In genomic region chr16:87391324-87391949, GRCh38 we compare ENCODE assay signal across 8 cellular contexts. TPM values are rescaled to one million over a fixed set of nuclear protein-coding genes. Genes with fewer than 3 reads are reported as not detected.
DNase-seq lines count a peak whose midpoint lies in the region; ATAC-seq and TF ChIP-seq lines count a peak whose summit lies in the region.

No MANE protein-coding gene starts in this region.

- H2BK15ac ChIP-seq in mesenchymal stem cell (ENCODE audit: low read depth, poor library complexity, severe bottlenecking), result peak overlapping the region; percentile 94

- peak overlapping the region; percentile 99 for H3K27ac Mint-ChIP-seq in dendritic cell treated with granulocyte-macrophage colony-stimulating factor and Interleukin-4, amounts not matched to agents 40 ng/mL and 50 ng/mL, for 4 days

- peak overlapping the region; percentile 99 for H4K91ac ChIP-seq in mesenchymal stem cell (ENCODE audit: low read length)

- intact Hi-C loops in dendritic cell treated with granulocyte-macrophage colony-stimulating factor and Interleukin-4, amounts not matched to agents 40 ng/mL and 50 ng/mL, for 4 days (cut with micrococcal nuclease), result loop anchor here (5.0 kb wide), 1 partner anchor 74 kb away; the partner anchor contains the start of gene C16orf95
- intact Hi-C loops in upper lobe of right lung (cut with DNase I), result no loop called here

- H3K4me3 ChIP-seq in ACC112 (ENCODE audit: low read depth, low read length), result peak overlapping the region; percentile 93
- peak overlapping the region; percentile 68 for H3K4me3 ChIP-seq in NT2/D1 (ENCODE audit: insufficient read length, low read depth)
- H3K4me3 ChIP-seq in mesenchymal stem cell (ENCODE audit: insufficient read depth in 1 of 2, low read depth in 1 of 2, low read length in 2 of 2), result peak overlapping the region; percentile 71 to 94
- peak overlapping the region; percentile 73 for H3K4me3 ChIP-seq in upper lobe of right lung

- H3K9me3 ChIP-seq in NT2/D1 (ENCODE audit: insufficient read depth, low read length) (no peaks in the 10 kb centered on the region), mesenchymal stem cell (ENCODE audit: control insufficient read depth, low read length) (no peaks in the 10 kb centered on the region), upper lobe of right lung (no peaks in the 10 kb centered on the region)

- H3K36me3 ChIP-seq in ACC112 (ENCODE audit: insufficient read depth, low read length) (no peaks in the 10 kb centered on the region; the same call in 1 of the 2 replicates), NT2/D1 (ENCODE audit: insufficient read depth, insufficient read length, low read length) (peaks cover 11% of the 10 kb centered on the region), mesenchymal stem cell (ENCODE audit: control insufficient read depth in 1 of 2, insufficient read depth in 2 of 2, low read depth in 1 of 2, low read length in 2 of 2) (peaks cover 0 to 1% of the 10 kb centered on the region in 2 experiments), upper lobe of right lung (no peaks in the 10 kb centered on the region)

- H3K4ac ChIP-seq in mesenchymal stem cell (ENCODE audit: low read depth in 1 of 2, low read length in 2 of 2), result peak overlapping the region; percentile 99 to 100

- peak overlapping the region; percentile 41 for H2AK5ac ChIP-seq in mesenchymal stem cell (ENCODE audit: low read length, severe bottlenecking)

- H3K4me2 ChIP-seq in mesenchymal stem cell (ENCODE audit: low read length, poor library complexity, severe bottlenecking), result peak overlapping the region; percentile 71

- H3K14ac ChIP-seq in mesenchymal stem cell (ENCODE audit: low read length in 2 of 2), result peak overlapping the region in 1 of 2 experiments; percentile 99

- ATAC-seq in GM19023 (IDR thresholded peaks at IDR 0.05; ENCODE audit: unreplicated experiment), result peak; percentile 13
- ATAC-seq in upper lobe of right lung, result peak; percentile 59

- H3K23ac ChIP-seq in mesenchymal stem cell (ENCODE audit: low read length in 2 of 2), result peak overlapping the region; percentile 49 to 97

- H3K27ac ChIP-seq in ACC112 (ENCODE audit: low read depth, low read length) (peak overlapping the region; percentile 88), mesenchymal stem cell (ENCODE audit: low read length, poor library complexity, severe bottlenecking) (no peak overlapping the region), upper lobe of right lung (peak overlapping the region; percentile 99)

- peak overlapping the region; percentile 98 for H2BK120ac ChIP-seq in mesenchymal stem cell (ENCODE audit: low read depth, low read length)

- H2BK12ac ChIP-seq in mesenchymal stem cell (ENCODE audit: low read length in 2 of 2), result peak overlapping the region; percentile 57 to 71

- peak overlapping the region; percentile 87 for H3K9ac ChIP-seq in NT2/D1 (ENCODE audit: insufficient read length, low read depth)
- peak overlapping the region; percentile 92 for H3K9ac ChIP-seq in mesenchymal stem cell (ENCODE audit: low read length)

- H4K8ac ChIP-seq in mesenchymal stem cell (ENCODE audit: low read length), result peak overlapping the region; percentile 99

- no peaks in the 10 kb centered on the region for H3K27me3 Mint-ChIP-seq in dendritic cell treated with granulocyte-macrophage colony-stimulating factor and Interleukin-4, amounts not matched to agents 40 ng/mL and 50 ng/mL, for 4 days

- H3K18ac ChIP-seq in mesenchymal stem cell (ENCODE audit: low read depth in 1 of 2, low read length in 2 of 2), result peak overlapping the region; percentile 99 to 100

- H3K4me1 Mint-ChIP-seq in dendritic cell treated with granulocyte-macrophage colony-stimulating factor and Interleukin-4, amounts not matched to agents 40 ng/mL and 50 ng/mL, for 4 days (ENCODE audit: low read depth), result peaks cover 58% of the 10 kb centered on the region

- no peaks in the 10 kb centered on the region for H3K27me3 ChIP-seq in ACC112 (ENCODE audit: insufficient read depth, low read length)
- no peaks in the 10 kb centered on the region for H3K27me3 ChIP-seq in NT2/D1 (ENCODE audit: insufficient read depth, insufficient read length)
- no peaks in the 10 kb centered on the region for H3K27me3 ChIP-seq in mesenchymal stem cell (ENCODE audit: control insufficient read depth in 1 of 2, insufficient read depth in 1 of 2, low read length in 2 of 2)
- no peaks in the 10 kb centered on the region for H3K27me3 ChIP-seq in upper lobe of right lung

- peaks cover 43% of the 10 kb centered on the region for H3K36me3 Mint-ChIP-seq in dendritic cell treated with granulocyte-macrophage colony-stimulating factor and Interleukin-4, amounts not matched to agents 40 ng/mL and 50 ng/mL, for 4 days (ENCODE audit: low read depth)

- no peaks in the 10 kb centered on the region for H3K9me3 Mint-ChIP-seq in dendritic cell treated with granulocyte-macrophage colony-stimulating factor and Interleukin-4, amounts not matched to agents 40 ng/mL and 50 ng/mL, for 4 days

- 7% methylated on average over 38 of the region's 44 CpGs for WGBS in mesenchymal stem cell

- peak overlapping the region; percentile 90 for H2BK5ac ChIP-seq in mesenchymal stem cell (ENCODE audit: low read depth, low read length, poor library complexity, severe bottlenecking)

- TF ChIP-seq CTCF in upper lobe of right lung (IDR thresholded peaks at IDR 0.05), result no peak

- DNase-seq in NT2/D1 (ENCODE audit: low read depth, low spot score), result no peak
- peak; percentile 62 for DNase-seq in mesenchymal stem cell
- peak; percentile 92 for DNase-seq in upper lobe of right lung
- DNase-seq in NOMO-1 (lab: John Stamatoyannopoulos, UW; ENCODE audit: unreplicated experiment in 2 of 2), result no peak
- no peak for DNase-seq in cerebellar nuclear complex (lab: John Stamatoyannopoulos, UW)

- no peak overlapping the region for H2AFZ ChIP-seq in ACC112 (ENCODE audit: low read length, unreplicated experiment)
- H2AFZ ChIP-seq in mesenchymal stem cell (ENCODE audit: low read depth, low read length), result peak overlapping the region; percentile 29

- peaks cover 9% of the 10 kb centered on the region for H3K79me1 ChIP-seq in mesenchymal stem cell (replicated peaks; ENCODE audit: low read length, poor library complexity, severe bottlenecking)

- peaks cover 42% of the 10 kb centered on the region for H3K79me2 ChIP-seq in ACC112 (ENCODE audit: control insufficient read depth, insufficient read depth, low read length, unreplicated experiment)

- H3K4me1 ChIP-seq in ACC112 (ENCODE audit: control insufficient read depth, insufficient read depth, low read length, unreplicated experiment) (peaks cover 39% of the 10 kb centered on the region), NT2/D1 (ENCODE audit: insufficient read depth, insufficient read length) (peaks cover 6% of the 10 kb centered on the region), mesenchymal stem cell (ENCODE audit: control insufficient read depth, insufficient read depth, low read depth, low read length) (peaks cover 15% of the 10 kb centered on the region), upper lobe of right lung (peaks cover 39% of the 10 kb centered on the region)

- H3K4me3 Mint-ChIP-seq in dendritic cell treated with granulocyte-macrophage colony-stimulating factor and Interleukin-4, amounts not matched to agents 40 ng/mL and 50 ng/mL, for 4 days, result peak overlapping the region; percentile 87

RNA-seq across cellular contexts. Expression of gene MAP1LC3B, which starts 0.7 kb away (rescaled TPM):
- polyA plus RNA-seq in mesenchymal stem cell (2013, experiment 1 of 2), result 102 TPM
- 105 TPM for polyA plus RNA-seq in mesenchymal stem cell (2013, experiment 2 of 2)
- total RNA-seq in upper lobe of right lung, result 70.4 TPM

RNA-seq across cellular contexts. Expression of gene FBXO31, which starts 7.9 kb away (rescaled TPM):
- 14.6 TPM for polyA plus RNA-seq in mesenchymal stem cell (2013, experiment 1 of 2)
- 15.2 TPM for polyA plus RNA-seq in mesenchymal stem cell (2013, experiment 2 of 2)
- total RNA-seq in upper lobe of right lung, result 29.9 TPM

Comparison
In these comparisons a context has a peak if more than half of its experiments do, and no peak if none do; other contexts are left out.
1. DNase-seq: peak in mesenchymal stem cell (single experiment) and upper lobe of right lung (single experiment); none in NT2/D1 (single experiment), NOMO-1 (0 of 2) and cerebellar nuclear complex (0 of 2).
2. Peak in every context shown above with its lines, with median percentiles within 50 percentile points of each other: H3K4me3 ChIP-seq.